Comparison of ENCODE assay signal across 28 cellular contexts in the genomic region with DNA sequence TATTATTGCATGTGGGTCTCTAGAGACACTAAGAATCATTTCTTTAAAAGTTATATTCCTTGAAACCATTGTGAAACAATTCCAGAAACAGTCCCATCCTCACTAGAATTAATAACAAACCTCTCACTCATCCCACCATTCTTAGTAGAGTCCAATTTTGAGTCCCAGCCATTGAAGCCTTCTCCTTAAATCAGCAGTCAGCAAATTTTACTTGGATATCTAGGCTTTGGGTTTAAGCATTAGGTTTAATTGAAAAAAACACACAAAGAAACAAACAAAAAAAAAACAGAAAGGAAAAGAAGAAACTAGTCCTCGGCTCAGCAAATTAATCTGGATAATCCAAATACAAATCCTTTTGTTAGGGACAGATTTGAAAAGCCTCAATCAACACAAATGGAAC.
"Had no signal": no experiment of that assay in that cellular context is flagged by ENCODE, and none has a peak within 500 bp of the region (broad histone marks: within the 10 kb centered on the region; RNA-seq: fewer than 3 reads in every experiment).

No MANE protein-coding gene starts in this region.

- H3K4me3 ChIP-seq: ascending aorta, cardiac muscle cell had no signal

- DNase-seq: activated B cell treated with CpG ODN at 0.5 μM for 24 hours; activated CD4-positive, alpha-beta memory T cell treated with anti-CD3 and anti-CD28 coated beads for 36 hours; activated CD4-positive, alpha-beta T cell treated with anti-CD3 and anti-CD28 coated beads for 4 hours; activated CD4-positive, alpha-beta T cell treated with anti-CD3 and anti-CD28 coated beads, Interleukin-2, amount 10 ng/mL, durations not matched to agents 24 days and 14 days; activated CD4-positive, alpha-beta T cell treated with anti-CD3 and anti-CD28 coated beads, Interleukin-2, amount 50 U/mL, for 1 hour; activated CD4-positive, alpha-beta T cell treated with anti-CD3 and anti-CD28 coated beads, Interleukin-2, amount 50 U/mL, for 4 hours; activated CD4-positive, CD25-positive, alpha-beta regulatory T cell treated with anti-CD3 and anti-CD28 coated beads, Interleukin-2, amount 50 U/mL, for 72 hours; activated CD8-positive, alpha-beta memory T cell treated with anti-CD3 and anti-CD28 coated beads, Interleukin-2, amount 50 U/mL, for 4 hours; activated CD8-positive, alpha-beta T cell treated with anti-CD3 and anti-CD28 coated beads for 36 hours; activated effector memory CD4-positive, alpha-beta T cell treated with Interleukin-2 at 50 U/mL for 16 hours; activated gamma-delta T cell; activated naive CD4-positive, alpha-beta T cell treated with anti-CD3 and anti-CD28 coated beads, Interleukin-2, amount 10 ng/mL, durations not matched to agents 7 days and 5 days; activated naive CD4-positive, alpha-beta T cell treated with Interleukin-2 at 50 U/mL for 16 hours; activated naive CD8-positive, alpha-beta T cell treated with anti-CD3 and anti-CD28 coated beads, Interleukin-2, amount 10 ng/mL, durations not matched to agents 7 days and 5 days; activated naive CD8-positive, alpha-beta T cell treated with anti-CD3 and anti-CD28 coated beads, Interleukin-2, amount 50 U/mL, for 24 hours; activated T-cell treated with anti-CD3 and anti-CD28 coated beads, Interleukin-2, amount 50 U/mL, for 24 hours; activated T-cell treated with anti-CD3 and anti-CD28 coated beads, Interleukin-2, amount 50 U/mL, for 48 hours; amygdala; anterior cingulate cortex; caudate nucleus; cerebellar nuclear complex; T-helper 2 cell; T-helper 9 cell had no signal

- H3K27ac ChIP-seq: ascending aorta, cardiac muscle cell, VCaP had no signal

- H3K4me1 ChIP-seq: ascending aorta had no signal

- H3K27me3 ChIP-seq: ascending aorta, cardiac muscle cell had no signal

- ATAC-seq: activated CD8-positive, alpha-beta T cell treated with anti-CD3 and anti-CD28 coated beads for 36 hours; activated naive CD8-positive, alpha-beta T cell treated with anti-CD3 and anti-CD28 coated beads, Interleukin-2, amount 50 U/mL, for 24 hours had no signal

- FAIRE-seq: bronchial epithelial cell, TTC549 had no signal

- H3K9me3 ChIP-seq: ascending aorta had no signal

- H3K36me3 ChIP-seq: ascending aorta, cardiac muscle cell had no signal
